ENCODE assay signal across 16 cellular contexts in the genomic region with DNA sequence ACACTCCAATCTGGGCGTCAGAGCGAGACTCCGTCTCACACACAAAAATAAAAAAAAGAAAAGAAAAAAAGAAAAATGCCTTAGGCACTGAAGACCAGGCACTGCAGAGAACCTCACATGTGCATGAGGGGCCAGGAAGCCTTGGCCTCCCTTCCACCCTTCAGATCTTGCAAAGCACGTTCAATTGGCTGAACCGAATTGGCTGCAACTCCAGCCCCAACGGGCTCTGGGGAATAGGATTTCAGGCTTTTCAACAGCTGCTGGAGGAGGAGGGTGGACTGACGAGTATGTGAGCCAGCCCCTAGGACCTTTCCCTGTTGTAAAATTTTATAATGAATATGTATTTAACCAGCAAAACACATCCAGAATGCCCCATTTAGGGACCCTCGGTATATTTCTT. TPM values are rescaled to one million over a fixed set of nuclear protein-coding genes. Genes with fewer than 3 reads are reported as not detected.
A peak's percentile ranks its signal among the peaks of the same experiment; 100 is the strongest.
DNase-seq lines count a peak whose midpoint lies in the region; ATAC-seq and TF ChIP-seq lines count a peak whose summit lies in the region.
"Had no signal": no experiment of that assay in that cellular context is flagged by ENCODE, and none has a peak within 500 bp of the region (broad histone marks: within the 10 kb centered on the region; RNA-seq: fewer than 3 reads in every experiment).

No MANE protein-coding gene starts in this region.

- no peaks in the 10 kb centered on the region for H3K9me3 Mint-ChIP-seq in nephron
- no peaks in the 10 kb centered on the region for H3K9me3 Mint-ChIP-seq in activated CD8-positive, alpha-beta T cell treated with anti-CD3 and anti-CD28 coated beads for 36 hours
- H3K9me3 Mint-ChIP-seq: activated naive CD4-positive, alpha-beta T cell treated with anti-CD3 and anti-CD28 coated beads, Interleukin-2, amount 50 U/mL, for 72 hours; natural killer cell treated with Interleukin-12 subunit alpha and Interleukin-12 subunit beta and Interleukin-15 and Interleukin-18, amount 100 ng/mL, for 72 hours had no signal

- H3K27ac Mint-ChIP-seq in nephron, result peak overlapping the region; percentile 61 to 71 (median 63)
- H3K27ac Mint-ChIP-seq in activated CD8-positive, alpha-beta T cell treated with anti-CD3 and anti-CD28 coated beads for 36 hours, result no peak overlapping the region

- no peak for ATAC-seq in HG02798 (IDR thresholded peaks at IDR 0.05; ENCODE audit: poor library complexity, unreplicated experiment)
- no peak for ATAC-seq in activated CD8-positive, alpha-beta T cell treated with anti-CD3 and anti-CD28 coated beads for 36 hours
- ATAC-seq: activated naive CD4-positive, alpha-beta T cell treated with anti-CD3 and anti-CD28 coated beads, Interleukin-2, amount 50 U/mL, for 72 hours; natural killer cell treated with Interleukin-12 subunit alpha and Interleukin-12 subunit beta and Interleukin-15 and Interleukin-18, amount 100 ng/mL, for 72 hours had no signal

- DNase-seq in AG10803 (ENCODE audit: low read depth) (peak; percentile 64), NCI-H446 treated with DMSO at 0.1 percent for 48 hours (lab: John Stamatoyannopoulos, UW) (peak; percentile 13), fibroblast of pulmonary artery (ENCODE audit: low read depth) (peak; percentile 53), NOMO-1 (lab: John Stamatoyannopoulos, UW; ENCODE audit: unreplicated experiment in 2 of 2) (no peak), HCEC 1CT (no peak)
- DNase-seq in activated CD8-positive, alpha-beta T cell treated with anti-CD3 and anti-CD28 coated beads for 36 hours, result no peak
- DNase-seq: activated CD4-positive, CD25-positive, alpha-beta regulatory T cell; activated CD8-positive, alpha-beta memory T cell treated with anti-CD3 and anti-CD28 coated beads, Interleukin-2, amount 50 U/mL, for 48 hours; Caco-2; central memory CD4-positive, alpha-beta T cell; stimulated activated naive CD4-positive, alpha-beta T cell treated with Interleukin-2 at 50 U/mL for 16 hours had no signal

- POLR2A ChIA-PET in activated CD8-positive, alpha-beta T cell treated with anti-CD3 and anti-CD28 coated beads for 36 hours (lab: Charles Lee), result no interaction called here

- no peak overlapping the region for H3K4me3 Mint-ChIP-seq in nephron
- no peak overlapping the region for H3K4me3 Mint-ChIP-seq in activated CD8-positive, alpha-beta T cell treated with anti-CD3 and anti-CD28 coated beads for 36 hours
- H3K4me3 Mint-ChIP-seq: natural killer cell treated with Interleukin-12 subunit alpha and Interleukin-12 subunit beta and Interleukin-15 and Interleukin-18, amount 100 ng/mL, for 72 hours had no signal

- H3K36me3 Mint-ChIP-seq in nephron (ENCODE audit: low read depth), result peaks cover 20% of the 10 kb centered on the region
- H3K36me3 Mint-ChIP-seq in activated CD8-positive, alpha-beta T cell treated with anti-CD3 and anti-CD28 coated beads for 36 hours (ENCODE audit: low read depth), result peaks cover 5% of the 10 kb centered on the region
- H3K36me3 Mint-ChIP-seq: activated naive CD4-positive, alpha-beta T cell treated with anti-CD3 and anti-CD28 coated beads, Interleukin-2, amount 50 U/mL, for 72 hours had no signal

- no peak for TF ChIP-seq CTCF in AG10803 (conservative IDR thresholded peaks at IDR 0.05; ENCODE audit: low read length)
- TF ChIP-seq CTCF in fibroblast of pulmonary artery (IDR thresholded peaks at IDR 0.05; ENCODE audit: low read length, missing control alignments), result no peak
- no peak for TF ChIP-seq CTCF in nephron (IDR thresholded peaks at IDR 0.05; ENCODE audit: unreplicated experiment in 3 of 3)
- TF ChIP-seq CTCF in activated CD8-positive, alpha-beta T cell treated with anti-CD3 and anti-CD28 coated beads for 36 hours (IDR thresholded peaks at IDR 0.05), result no peak

- CTCF ChIA-PET in activated CD8-positive, alpha-beta T cell treated with anti-CD3 and anti-CD28 coated beads for 36 hours (lab: Charles Lee), result interaction anchor here (2.7 kb wide), 1 partner anchor 43 kb away, joined by 14 read pairs; no protein-coding TSS in a partner anchor

- intact Hi-C loops in activated CD8-positive, alpha-beta T cell treated with anti-CD3 and anti-CD28 coated beads for 36 hours (cut with micrococcal nuclease), result no loop called here

- H3K4me3 ChIP-seq in AG10803 (ENCODE audit: low read length) (no peak overlapping the region), fibroblast of pulmonary artery (replicated peaks; ENCODE audit: low read depth, low read length) (no peak overlapping the region)
- H3K4me3 ChIP-seq: skin epidermis had no signal

- H3K27me3 Mint-ChIP-seq in nephron (ENCODE audit: low read depth), result no peaks in the 10 kb centered on the region
- no peaks in the 10 kb centered on the region for H3K27me3 Mint-ChIP-seq in activated CD8-positive, alpha-beta T cell treated with anti-CD3 and anti-CD28 coated beads for 36 hours
- H3K27me3 Mint-ChIP-seq: natural killer cell treated with Interleukin-12 subunit alpha and Interleukin-12 subunit beta and Interleukin-15 and Interleukin-18, amount 100 ng/mL, for 72 hours had no signal

- H3K4me1 Mint-ChIP-seq in nephron, result peaks cover 19% of the 10 kb centered on the region
- no peaks in the 10 kb centered on the region for H3K4me1 Mint-ChIP-seq in activated CD8-positive, alpha-beta T cell treated with anti-CD3 and anti-CD28 coated beads for 36 hours (ENCODE audit: low read depth)

RNA-seq across cellular contexts. Expression of a gene that starts 16.7 kb away (rescaled TPM):
- total RNA-seq in activated CD8-positive, alpha-beta T cell treated with anti-CD3 and anti-CD28 coated beads for 36 hours, result 10 to 100 TPM; 12.2 to 12.4 TPM

Comparison
In these comparisons a context has a peak if more than half of its experiments do, and no peak if none do; other contexts are left out.
1. DNase-seq: peak in AG10803 (single experiment), NCI-H446 treated with DMSO at 0.1 percent for 48 hours (single experiment) and fibroblast of pulmonary artery (single experiment); none in NOMO-1 (0 of 2), HCEC 1CT (single experiment) and activated CD8-positive, alpha-beta T cell treated with anti-CD3 and anti-CD28 coated beads for 36 hours (single experiment).